Comparison of ENCODE assay signal across 1 cellular context in the genomic region with DNA sequence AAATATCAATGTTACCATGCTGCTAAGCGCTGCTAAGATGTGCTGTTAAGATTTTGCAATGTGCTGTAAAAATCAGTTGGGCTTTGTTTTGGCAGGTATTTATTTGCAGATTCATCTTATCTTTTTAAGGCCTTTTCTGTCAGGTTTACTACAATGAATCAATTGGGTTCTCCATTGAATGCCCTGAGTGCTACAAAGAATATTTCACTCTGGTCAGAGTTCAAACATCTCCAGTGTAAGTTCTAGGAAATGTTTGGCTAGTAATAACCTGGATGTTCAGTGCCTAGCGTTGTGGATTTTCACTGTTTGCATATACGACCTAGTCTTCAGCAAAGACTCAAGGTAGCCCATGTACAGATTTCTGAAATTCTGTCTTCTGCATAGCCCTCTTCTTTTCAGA.
TF ChIP-seq lines count a peak whose summit lies in the region.

No MANE protein-coding gene starts in this region.

TF ChIP-seq in HepG2, 621 proteins besides CTCF, POLR2A, EP300 and RAD21:
- TF ChIP-seq ZSCAN29 (CRISPR knock-in tag; conservative IDR thresholded peaks at IDR 0.05) = peak; percentile 70; the same call in 1 of the 2 replicates
- no peak for TF ChIP-seq TBX3 (IDR thresholded peaks at IDR 0.05; ENCODE audit: borderline replicate concordance)
- peak; percentile 30; the same call in 1 of the 2 replicates for TF ChIP-seq HOMEZ (CRISPR knock-in tag; IDR thresholded peaks at IDR 0.05; ENCODE audit: low read depth)
- TF ChIP-seq CCDC6 (CRISPR knock-in tag; IDR thresholded peaks at IDR 0.05) = no peak
- peak; percentile 51 for TF ChIP-seq HNF4A (CRISPR knock-in tag; IDR thresholded peaks at IDR 0.05)
- TF ChIP-seq ISL2 (CRISPR knock-in tag; IDR thresholded peaks at IDR 0.05) = peak; percentile 34; the same call in 1 of the 2 replicates
- no peak for TF ChIP-seq ZNF441 (CRISPR knock-in tag; IDR thresholded peaks at IDR 0.05; ENCODE audit: borderline replicate concordance)
- 0 out of 2 replicates have a peak, but pooled peaks have one; percentile 19 for TF ChIP-seq SAP130 (CRISPR knock-in tag; IDR thresholded peaks at IDR 0.05; ENCODE audit: low read depth)
- peak; percentile 61 for TF ChIP-seq PPARG (CRISPR knock-in tag; conservative IDR thresholded peaks at IDR 0.05)
- TF ChIP-seq, protein P1, sequence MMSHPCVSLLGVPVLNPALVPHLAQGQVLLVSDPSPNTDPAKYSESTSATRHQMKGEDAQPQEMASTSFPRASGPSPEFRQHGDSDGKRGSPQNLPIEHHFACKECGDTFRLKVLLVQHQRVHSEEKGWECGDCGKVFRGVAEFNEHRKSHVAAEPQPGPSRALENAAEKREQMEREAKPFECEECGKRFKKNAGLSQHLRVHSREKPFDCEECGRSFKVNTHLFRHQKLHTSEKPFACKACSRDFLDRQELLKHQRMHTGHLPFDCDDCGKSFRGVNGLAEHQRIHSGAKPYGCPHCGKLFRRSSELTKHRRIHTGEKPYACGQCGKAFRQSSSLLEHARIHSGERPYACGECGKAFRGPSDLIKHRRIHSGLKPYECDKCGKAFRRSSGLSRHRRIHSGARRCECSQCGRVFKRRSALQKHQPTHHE (CRISPR knock-in tag; IDR thresholded peaks at IDR 0.05; ENCODE audit: borderline replicate concordance) = no peak
- no peak for TF ChIP-seq SOX13 (IDR thresholded peaks at IDR 0.05)
- peak in 1 of 2 experiments; percentile 64; a peak in 2 of 4 replicates for TF ChIP-seq SOX13 (CRISPR knock-in tag; conservative IDR thresholded peaks at IDR 0.05 in 1 of 2, IDR thresholded peaks at IDR 0.05 in 1 of 2)
- TF ChIP-seq CEBPG (CRISPR knock-in tag; IDR thresholded peaks at IDR 0.05) = peak; percentile 18; the same call in 1 of the 2 replicates
- peak; percentile 77 for TF ChIP-seq BCL6 (CRISPR knock-in tag; IDR thresholded peaks at IDR 0.05)
- peak; percentile 18; the same call in 1 of the 2 replicates for TF ChIP-seq ARID5B (CRISPR knock-in tag; IDR thresholded peaks at IDR 0.05)
- TF ChIP-seq SOX5 (CRISPR knock-in tag; IDR thresholded peaks at IDR 0.05; ENCODE audit: borderline replicate concordance) = peak; percentile 18; the same call in 1 of the 2 replicates
- no peak for TF ChIP-seq NCOA5 (CRISPR knock-in tag; IDR thresholded peaks at IDR 0.05)
- no peak for TF ChIP-seq SOX6 (IDR thresholded peaks at IDR 0.05)
- TF ChIP-seq SOX6 (CRISPR knock-in tag; IDR thresholded peaks at IDR 0.05) = peak; percentile 20; the same call in 1 of the 2 replicates
- TF ChIP-seq, protein P2, sequence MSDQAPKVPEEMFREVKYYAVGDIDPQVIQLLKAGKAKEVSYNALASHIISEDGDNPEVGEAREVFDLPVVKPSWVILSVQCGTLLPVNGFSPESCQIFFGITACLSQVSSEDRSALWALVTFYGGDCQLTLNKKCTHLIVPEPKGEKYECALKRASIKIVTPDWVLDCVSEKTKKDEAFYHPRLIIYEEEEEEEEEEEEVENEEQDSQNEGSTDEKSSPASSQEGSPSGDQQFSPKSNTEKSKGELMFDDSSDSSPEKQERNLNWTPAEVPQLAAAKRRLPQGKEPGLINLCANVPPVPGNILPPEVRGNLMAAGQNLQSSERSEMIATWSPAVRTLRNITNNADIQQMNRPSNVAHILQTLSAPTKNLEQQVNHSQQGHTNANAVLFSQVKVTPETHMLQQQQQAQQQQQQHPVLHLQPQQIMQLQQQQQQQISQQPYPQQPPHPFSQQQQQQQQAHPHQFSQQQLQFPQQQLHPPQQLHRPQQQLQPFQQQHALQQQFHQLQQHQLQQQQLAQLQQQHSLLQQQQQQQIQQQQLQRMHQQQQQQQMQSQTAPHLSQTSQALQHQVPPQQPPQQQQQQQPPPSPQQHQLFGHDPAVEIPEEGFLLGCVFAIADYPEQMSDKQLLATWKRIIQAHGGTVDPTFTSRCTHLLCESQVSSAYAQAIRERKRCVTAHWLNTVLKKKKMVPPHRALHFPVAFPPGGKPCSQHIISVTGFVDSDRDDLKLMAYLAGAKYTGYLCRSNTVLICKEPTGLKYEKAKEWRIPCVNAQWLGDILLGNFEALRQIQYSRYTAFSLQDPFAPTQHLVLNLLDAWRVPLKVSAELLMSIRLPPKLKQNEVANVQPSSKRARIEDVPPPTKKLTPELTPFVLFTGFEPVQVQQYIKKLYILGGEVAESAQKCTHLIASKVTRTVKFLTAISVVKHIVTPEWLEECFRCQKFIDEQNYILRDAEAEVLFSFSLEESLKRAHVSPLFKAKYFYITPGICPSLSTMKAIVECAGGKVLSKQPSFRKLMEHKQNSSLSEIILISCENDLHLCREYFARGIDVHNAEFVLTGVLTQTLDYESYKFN (CRISPR knock-in tag; conservative IDR thresholded peaks at IDR 0.05) = 0 out of 2 replicates have a peak, but pooled peaks have one; percentile 20
